Comparison of ENCODE assay signal across 19 cellular contexts in the genomic region with DNA sequence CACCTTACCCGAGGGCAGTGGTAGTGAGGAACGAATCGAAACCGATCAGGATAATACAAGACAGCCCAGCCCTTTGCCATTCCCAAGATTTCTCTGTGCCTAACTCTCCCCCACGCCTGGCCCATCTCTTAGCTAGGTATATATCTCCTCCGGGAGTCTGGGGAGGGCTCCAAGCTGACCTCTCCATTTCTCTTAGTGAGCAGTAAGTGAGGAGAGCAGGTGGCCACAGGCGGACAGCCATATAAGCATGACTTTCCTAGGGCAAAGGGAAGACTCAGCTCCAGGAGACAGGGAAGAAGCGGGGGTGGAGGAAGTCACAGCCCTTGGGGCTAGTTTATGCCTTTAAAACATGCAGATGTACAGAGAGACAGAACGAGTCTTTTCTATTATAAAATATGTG.
DNase-seq lines count a peak whose midpoint lies in the region; ATAC-seq and TF ChIP-seq lines count a peak whose summit lies in the region.
"Had no signal": no experiment of that assay in that cellular context is flagged by ENCODE, and none has a peak within 500 bp of the region (broad histone marks: within the 10 kb centered on the region; RNA-seq: fewer than 3 reads in every experiment).

No MANE protein-coding gene starts in this region.

- H3K27ac Mint-ChIP-seq in activated CD4-positive, alpha-beta T cell treated with anti-CD3 and anti-CD28 coated beads, Interleukin-2, amount 10 ng/mL, durations not matched to agents 24 days and 14 days = peak overlapping the region; percentile 36
- no peak overlapping the region for H3K27ac Mint-ChIP-seq in endodermal cell
- H3K27ac Mint-ChIP-seq: CD4-positive, CD25-positive, alpha-beta regulatory T cell; CD8-positive, alpha-beta memory T cell; H9 had no signal

- H3K79me1 ChIP-seq in mesendoderm (ENCODE audit: low read length) = no peaks in the 10 kb centered on the region

- H3K9ac ChIP-seq in mesendoderm (ENCODE audit: low read length) (no peak overlapping the region), endodermal cell (ENCODE audit: extremely low read depth, low read length, poor library complexity, severe bottlenecking) (no peak overlapping the region)

- no peaks in the 10 kb centered on the region for H3K36me3 ChIP-seq in mesendoderm (ENCODE audit: control insufficient read depth, insufficient read depth, low read length)
- no peaks in the 10 kb centered on the region for H3K36me3 ChIP-seq in endodermal cell (ENCODE audit: control insufficient read depth, insufficient read depth, low read length)

- H4K8ac ChIP-seq in mesendoderm (ENCODE audit: low read depth, low read length) = peak overlapping the region; percentile 76

- H3K4me1 ChIP-seq in mesendoderm (ENCODE audit: control insufficient read depth, low read depth, low read length) = no peaks in the 10 kb centered on the region
- H3K4me1 ChIP-seq in endodermal cell (ENCODE audit: control insufficient read depth, insufficient read depth, low read length) = no peaks in the 10 kb centered on the region

- H4K5ac ChIP-seq in mesendoderm (ENCODE audit: low read length) = no peak overlapping the region

- no peak overlapping the region for H2BK15ac ChIP-seq in mesendoderm (replicated peaks; ENCODE audit: low read depth)

- no peak overlapping the region for H3K4me2 ChIP-seq in mesendoderm (ENCODE audit: low read length)

- no peak overlapping the region for H3K23ac ChIP-seq in mesendoderm (ENCODE audit: low read length)

- no peak overlapping the region for H2BK120ac ChIP-seq in mesendoderm (ENCODE audit: low read depth, low read length)

- no peaks in the 10 kb centered on the region for H3K9me3 Mint-ChIP-seq in activated CD4-positive, alpha-beta T cell treated with anti-CD3 and anti-CD28 coated beads, Interleukin-2, amount 10 ng/mL, durations not matched to agents 24 days and 14 days
- peaks cover 32% of the 10 kb centered on the region for H3K9me3 Mint-ChIP-seq in endodermal cell
- H3K9me3 Mint-ChIP-seq: CD4-positive, CD25-positive, alpha-beta regulatory T cell; CD8-positive, alpha-beta memory T cell had no signal

- H3K56ac ChIP-seq in mesendoderm (ENCODE audit: low read length) = no peak overlapping the region

- CTCF ChIA-PET in RWPE1 (lab: Yijun Ruan, JAX) = no interaction called here

- no peak overlapping the region for H2BK5ac ChIP-seq in mesendoderm (ENCODE audit: low read length)

- H3K4me3 Mint-ChIP-seq in activated CD4-positive, alpha-beta T cell treated with anti-CD3 and anti-CD28 coated beads, Interleukin-2, amount 10 ng/mL, durations not matched to agents 24 days and 14 days = no peak overlapping the region
- no peak overlapping the region for H3K4me3 Mint-ChIP-seq in endodermal cell
- H3K4me3 Mint-ChIP-seq: CD4-positive, CD25-positive, alpha-beta regulatory T cell; CD8-positive, alpha-beta memory T cell; H9 had no signal

- H3K4me3 ChIP-seq in mesendoderm (ENCODE audit: low read length) = no peak overlapping the region
- no peak overlapping the region for H3K4me3 ChIP-seq in endodermal cell (ENCODE audit: low read length)
- H3K4me3 ChIP-seq: GM12878 had no signal

- H3K9me3 ChIP-seq in endodermal cell (ENCODE audit: control insufficient read depth, low read length) = no peaks in the 10 kb centered on the region

- POLR2A ChIA-PET in RWPE1 (lab: Yijun Ruan, JAX; ENCODE audit: low non-redundant PET) = no interaction called here

- H3K27ac ChIP-seq in RWPE1 (peak overlapping the region; percentile 32; the same call in 1 of the 2 replicates), mesendoderm (ENCODE audit: low read depth, low read length) (no peak overlapping the region), endodermal cell (ENCODE audit: low read depth, low read length) (no peak overlapping the region)
- H3K27ac ChIP-seq: 22Rv1 had no signal

- peaks cover 17% of the 10 kb centered on the region for H3K4me1 Mint-ChIP-seq in activated CD4-positive, alpha-beta T cell treated with anti-CD3 and anti-CD28 coated beads, Interleukin-2, amount 10 ng/mL, durations not matched to agents 24 days and 14 days
- H3K4me1 Mint-ChIP-seq in endodermal cell = no peaks in the 10 kb centered on the region
- H3K4me1 Mint-ChIP-seq: CD8-positive, alpha-beta memory T cell had no signal

- WGBS in mesendoderm (ENCODE audit: extremely low coverage, insufficient coverage, low lambda C conversion rate) = no CpG with 5 or more reads among the region's 9 CpGs
- WGBS in endodermal cell (ENCODE audit: insufficient coverage in 1 of 2, insufficient read length in 1 of 2), 2 experiments = 95% methylated on average over 8 of the region's 9 CpGs; no CpG with 5 or more reads in 1 of the 2 experiments

- H2AK5ac ChIP-seq in mesendoderm (ENCODE audit: low read length) = no peak overlapping the region

- TF ChIP-seq CTCF in RWPE1 (conservative IDR thresholded peaks at IDR 0.05; ENCODE audit: low read depth) (no peak), endodermal cell (conservative IDR thresholded peaks at IDR 0.05) (no peak)

- intact Hi-C loops in activated CD4-positive, alpha-beta T cell treated with anti-CD3 and anti-CD28 coated beads, Interleukin-2, amount 10 ng/mL, durations not matched to agents 24 days and 14 days (cut with micrococcal nuclease) = no loop called here
- intact Hi-C loops in sciatic nerve (cut with DNase I) = no loop called here

- no peaks in the 10 kb centered on the region for H3K27me3 Mint-ChIP-seq in activated CD4-positive, alpha-beta T cell treated with anti-CD3 and anti-CD28 coated beads, Interleukin-2, amount 10 ng/mL, durations not matched to agents 24 days and 14 days
- H3K27me3 Mint-ChIP-seq in endodermal cell (ENCODE audit: insufficient read depth) = no peaks in the 10 kb centered on the region

- H3K4ac ChIP-seq in mesendoderm (ENCODE audit: low read depth, low read length) = no peak overlapping the region

- H3K18ac ChIP-seq in mesendoderm (ENCODE audit: low read length) = no peak overlapping the region

- no peaks in the 10 kb centered on the region for H3K79me2 ChIP-seq in mesendoderm (ENCODE audit: control insufficient read depth, insufficient read depth, low read length)

- DNase-seq in activated CD4-positive, alpha-beta T cell treated with anti-CD3 and anti-CD28 coated beads, Interleukin-2, amount 10 ng/mL, durations not matched to agents 24 days and 14 days = no peak
- no peak for DNase-seq in activated CD4-positive, alpha-beta T cell treated with anti-CD3 and anti-CD28 coated beads, Interleukin-2, amount 50 U/mL, for 1 hour
- DNase-seq in RWPE1 (ENCODE audit: low spot score) (no peak), mesendoderm (no peak), sciatic nerve (ENCODE audit: low spot score) (no peak), endodermal cell (no peak), ecto neural progenitor cell (ENCODE audit: low spot score) (no peak)
- DNase-seq: C1 segment of cervical spinal cord; CD4-positive, CD25-positive, alpha-beta regulatory T cell; CD8-positive, alpha-beta memory T cell; DMS 273 treated with DMSO at 0.1 percent for 48 hours; DMS53; DND-41; EL; H9 had no signal

- ATAC-seq in sciatic nerve = peak; percentile 24
- ATAC-seq in HG03196 (IDR thresholded peaks at IDR 0.05; ENCODE audit: unreplicated experiment) = no peak
- ATAC-seq: GM12878, HepG2 had no signal

- no peaks in the 10 kb centered on the region for H3K27me3 ChIP-seq in mesendoderm (ENCODE audit: insufficient read depth, low read length, poor library complexity)
- H3K27me3 ChIP-seq in endodermal cell (ENCODE audit: control insufficient read depth, insufficient read depth, low read length, poor library complexity, severe bottlenecking) = no peaks in the 10 kb centered on the region

- H3K36me3 Mint-ChIP-seq in activated CD4-positive, alpha-beta T cell treated with anti-CD3 and anti-CD28 coated beads, Interleukin-2, amount 10 ng/mL, durations not matched to agents 24 days and 14 days (ENCODE audit: low read depth) = no peaks in the 10 kb centered on the region
- no peaks in the 10 kb centered on the region for H3K36me3 Mint-ChIP-seq in endodermal cell (ENCODE audit: low read depth)
- H3K36me3 Mint-ChIP-seq: CD4-positive, CD25-positive, alpha-beta regulatory T cell; CD8-positive, alpha-beta memory T cell had no signal
